In the genomic region with DNA sequence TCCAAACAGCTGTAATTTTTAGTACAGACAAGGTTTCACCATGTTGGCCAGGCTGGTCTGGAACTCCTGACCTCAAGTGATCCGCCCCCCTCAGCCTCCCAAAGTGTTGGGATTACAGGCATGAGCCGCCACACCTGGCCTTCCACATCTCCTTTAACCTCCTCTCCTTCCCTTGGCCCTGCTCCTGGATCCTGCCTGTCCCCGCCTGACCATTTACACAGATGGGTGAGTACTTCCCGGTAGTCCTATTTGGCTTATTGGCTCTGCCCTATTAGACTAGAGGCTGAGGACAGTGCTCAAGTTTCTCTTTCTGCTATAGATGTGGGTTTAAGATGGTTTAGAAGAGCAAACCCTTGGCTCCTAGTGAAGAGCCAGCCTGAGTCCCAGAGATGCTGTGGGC, we compare ENCODE assay signal across 39 cellular contexts. TPM values are rescaled to one million over a fixed set of nuclear protein-coding genes. Genes with fewer than 3 reads are reported as not detected.
DNase-seq lines count a peak whose midpoint lies in the region; ATAC-seq, FAIRE-seq and TF ChIP-seq lines count a peak whose summit lies in the region.
"Had no signal": no experiment of that assay in that cellular context is flagged by ENCODE, and none has a peak within 500 bp of the region (broad histone marks: within the 10 kb centered on the region; RNA-seq: fewer than 3 reads in every experiment).

No MANE protein-coding gene starts in this region.

- FAIRE-seq in astrocyte (lab: Jason Lieb, UNC) = no peak
- FAIRE-seq: A204.1, GM12892 had no signal

- H3K9ac ChIP-seq in astrocyte (ENCODE audit: low read length) = no peak overlapping the region
- H3K9ac ChIP-seq: KMS-11 had no signal

- no peaks in the 10 kb centered on the region for H4K20me1 ChIP-seq in astrocyte (ENCODE audit: insufficient read depth, low read length)

- peaks cover 88% of the 10 kb centered on the region for H3K36me3 Mint-ChIP-seq in activated CD4-positive, alpha-beta T cell treated with anti-CD3 and anti-CD28 coated beads, Interleukin-2, amount 10 ng/mL, durations not matched to agents 24 days and 14 days (ENCODE audit: low read depth)
- no peaks in the 10 kb centered on the region for H3K36me3 Mint-ChIP-seq in astrocyte (ENCODE audit: low read depth, unreplicated experiment)
- H3K36me3 Mint-ChIP-seq in stimulated activated effector memory CD8-positive, alpha-beta T cell treated with anti-CD3 and anti-CD28 coated beads, Interleukin-12 subunit alpha, Interleukin-12 subunit beta, amount 100 ng/mL, for 72 hours = peaks cover 100% of the 10 kb centered on the region

- peaks cover 46% of the 10 kb centered on the region for H3K4me1 Mint-ChIP-seq in activated CD4-positive, alpha-beta T cell treated with anti-CD3 and anti-CD28 coated beads, Interleukin-2, amount 10 ng/mL, durations not matched to agents 24 days and 14 days
- H3K4me1 Mint-ChIP-seq in astrocyte (ENCODE audit: low read depth, unreplicated experiment) = peaks cover 17% of the 10 kb centered on the region
- H3K4me1 Mint-ChIP-seq in stimulated activated effector memory CD8-positive, alpha-beta T cell treated with anti-CD3 and anti-CD28 coated beads, Interleukin-12 subunit alpha, Interleukin-12 subunit beta, amount 100 ng/mL, for 72 hours = peaks cover 63% of the 10 kb centered on the region

- H3K27ac ChIP-seq in astrocyte (ENCODE audit: low read depth, low read length) (no peak overlapping the region), vagina (no peak overlapping the region)
- H3K27ac ChIP-seq: ascending aorta, cardiac muscle cell, colonic mucosa, epithelial cell of prostate, KMS-11, SK-N-MC, suprapubic skin, upper lobe of left lung had no signal

- H3K4me1 ChIP-seq in astrocyte (ENCODE audit: insufficient read depth, low read length) = peaks cover 5% of the 10 kb centered on the region
- peaks cover 7% of the 10 kb centered on the region for H3K4me1 ChIP-seq in vagina
- H3K4me1 ChIP-seq: HAP-1 had no signal

- TF ChIP-seq POLR2A in vagina (IDR thresholded peaks at IDR 0.05) = no peak

- H3K27me3 ChIP-seq in astrocyte (ENCODE audit: insufficient read depth, low read length) (peaks cover 2% of the 10 kb centered on the region), vagina (no peaks in the 10 kb centered on the region)
- H3K27me3 ChIP-seq: ascending aorta, cardiac muscle cell, colonic mucosa, suprapubic skin, upper lobe of left lung had no signal

- H3K4me3 ChIP-seq in astrocyte (ENCODE audit: insufficient read depth, low read depth, low read length) (no peak overlapping the region), vagina (no peak overlapping the region)
- H3K4me3 ChIP-seq: ascending aorta, cardiac muscle cell, colonic mucosa, HAP-1, lung, SK-N-MC, suprapubic skin, upper lobe of left lung had no signal

- TF ChIP-seq CTCF in astrocyte (IDR thresholded peaks at IDR 0.05; ENCODE audit: insufficient read depth, low read depth, low read length) = no peak
- no peak for TF ChIP-seq CTCF in vagina (IDR thresholded peaks at IDR 0.05)

- no peaks in the 10 kb centered on the region for H3K79me2 ChIP-seq in astrocyte (ENCODE audit: insufficient read depth, low read length)

- no peaks in the 10 kb centered on the region for H3K9me3 ChIP-seq in astrocyte (ENCODE audit: insufficient read depth, low read depth, low read length)
- no peaks in the 10 kb centered on the region for H3K9me3 ChIP-seq in vagina
- H3K9me3 ChIP-seq: ascending aorta, colonic mucosa, HAP-1, suprapubic skin, upper lobe of left lung had no signal

- H2AFZ ChIP-seq in astrocyte (ENCODE audit: low read depth, low read length) = no peak overlapping the region

- ATAC-seq in stimulated activated effector memory CD8-positive, alpha-beta T cell treated with anti-CD3 and anti-CD28 coated beads, Interleukin-12 subunit alpha, Interleukin-12 subunit beta, amount 100 ng/mL, for 72 hours = no peak
- ATAC-seq: activated CD8-positive, alpha-beta memory T cell treated with anti-CD3 and anti-CD28 coated beads, Interleukin-2, amount 10 ng/mL, durations not matched to agents 7 days and 5 days; left cardiac atrium; natural killer cell; PC-3 had no signal

- no peaks in the 10 kb centered on the region for H3K9me3 Mint-ChIP-seq in activated CD4-positive, alpha-beta T cell treated with anti-CD3 and anti-CD28 coated beads, Interleukin-2, amount 10 ng/mL, durations not matched to agents 24 days and 14 days
- H3K9me3 Mint-ChIP-seq in astrocyte (ENCODE audit: unreplicated experiment) = peaks cover 3% of the 10 kb centered on the region
- H3K9me3 Mint-ChIP-seq in stimulated activated effector memory CD8-positive, alpha-beta T cell treated with anti-CD3 and anti-CD28 coated beads, Interleukin-12 subunit alpha, Interleukin-12 subunit beta, amount 100 ng/mL, for 72 hours = no peaks in the 10 kb centered on the region
- H3K9me3 Mint-ChIP-seq: natural killer cell had no signal

- peak overlapping the region; percentile 80 for H3K27ac Mint-ChIP-seq in activated CD4-positive, alpha-beta T cell treated with anti-CD3 and anti-CD28 coated beads, Interleukin-2, amount 10 ng/mL, durations not matched to agents 24 days and 14 days
- H3K27ac Mint-ChIP-seq in astrocyte (ENCODE audit: unreplicated experiment) = peak overlapping the region; percentile 34
- H3K27ac Mint-ChIP-seq in stimulated activated effector memory CD8-positive, alpha-beta T cell treated with anti-CD3 and anti-CD28 coated beads, Interleukin-12 subunit alpha, Interleukin-12 subunit beta, amount 100 ng/mL, for 72 hours = peak overlapping the region; percentile 89
- H3K27ac Mint-ChIP-seq: activated CD8-positive, alpha-beta memory T cell treated with anti-CD3 and anti-CD28 coated beads, Interleukin-2, amount 10 ng/mL, durations not matched to agents 7 days and 5 days; activated naive CD8-positive, alpha-beta T cell had no signal

- intact Hi-C loops in activated CD4-positive, alpha-beta T cell treated with anti-CD3 and anti-CD28 coated beads, Interleukin-2, amount 10 ng/mL, durations not matched to agents 24 days and 14 days (cut with micrococcal nuclease) = no loop called here
- intact Hi-C loops in vagina (cut with DNase I) = no loop called here

- no peak overlapping the region for H3K4me2 ChIP-seq in astrocyte (ENCODE audit: low read length)
- H3K4me2 ChIP-seq: KMS-11 had no signal

- H3K36me3 ChIP-seq in astrocyte (ENCODE audit: insufficient read depth, low read length) (no peaks in the 10 kb centered on the region), vagina (no peaks in the 10 kb centered on the region)
- H3K36me3 ChIP-seq: ascending aorta, cardiac muscle cell, colonic mucosa, HAP-1, suprapubic skin, upper lobe of left lung had no signal

- DNase-seq in activated CD4-positive, alpha-beta T cell treated with anti-CD3 and anti-CD28 coated beads, Interleukin-2, amount 10 ng/mL, durations not matched to agents 24 days and 14 days = no peak
- no peak for DNase-seq in activated CD4-positive, alpha-beta T cell treated with anti-CD3 and anti-CD28 coated beads, Interleukin-2, amount 50 U/mL, for 48 hours
- DNase-seq in NCI-H82 treated with DMSO at 0.1 percent for 48 hours (lab: John Stamatoyannopoulos, UW; ENCODE audit: unreplicated experiment) (peak; percentile 18), astrocyte (ENCODE audit: low read depth) (no peak), AML-193 (lab: John Stamatoyannopoulos, UW) (no peak), EL (no peak), vagina (ENCODE audit: extremely low spot score in 2 of 2) (no peak)
- no peak for DNase-seq in stimulated activated effector memory CD8-positive, alpha-beta T cell treated with anti-CD3 and anti-CD28 coated beads, Interleukin-12 subunit alpha, Interleukin-12 subunit beta, amount 100 ng/mL, for 72 hours (ENCODE audit: low spot score in 2 of 2)
- DNase-seq: activated CD4-positive, alpha-beta T cell treated with anti-CD3 and anti-CD28 coated beads for 4 hours; activated CD8-positive, alpha-beta memory T cell treated with anti-CD3 and anti-CD28 coated beads, Interleukin-2, amount 10 ng/mL, durations not matched to agents 7 days and 5 days; colonic mucosa; DMS153; effector CD8-positive, alpha-beta T cell; hippocampal formation; left cardiac atrium; natural killer cell; NCI-H1417; NCI-H2029 treated with DMSO at 0.1 percent for 48 hours; NCI-H524; NK-92 treated with Interleukin-12 subunit alpha and Interleukin-12 subunit beta, amount 100 ng/mL, for 24 hours; PC-3; stimulated activated CD4-positive, alpha-beta T cell treated with anti-CD3 and anti-CD28 coated beads, Interleukin-15, amount 100 ng/mL, for 24 hours; stimulated activated CD4-positive, alpha-beta T cell treated with anti-CD3 and anti-CD28 coated beads, Interleukin-4, amount 100 ng/mL, for 4 hours; upper lobe of left lung had no signal

- no peaks in the 10 kb centered on the region for H3K27me3 Mint-ChIP-seq in activated CD4-positive, alpha-beta T cell treated with anti-CD3 and anti-CD28 coated beads, Interleukin-2, amount 10 ng/mL, durations not matched to agents 24 days and 14 days
- H3K27me3 Mint-ChIP-seq in astrocyte (ENCODE audit: low read depth, unreplicated experiment) = peaks cover 7% of the 10 kb centered on the region
- H3K27me3 Mint-ChIP-seq: activated CD8-positive, alpha-beta memory T cell treated with anti-CD3 and anti-CD28 coated beads, Interleukin-2, amount 10 ng/mL, durations not matched to agents 7 days and 5 days; activated naive CD8-positive, alpha-beta T cell had no signal

- H3K4me3 Mint-ChIP-seq in activated CD4-positive, alpha-beta T cell treated with anti-CD3 and anti-CD28 coated beads, Interleukin-2, amount 10 ng/mL, durations not matched to agents 24 days and 14 days = no peak overlapping the region
- H3K4me3 Mint-ChIP-seq in astrocyte (ENCODE audit: unreplicated experiment) = no peak overlapping the region
- H3K4me3 Mint-ChIP-seq in stimulated activated effector memory CD8-positive, alpha-beta T cell treated with anti-CD3 and anti-CD28 coated beads, Interleukin-12 subunit alpha, Interleukin-12 subunit beta, amount 100 ng/mL, for 72 hours = no peak overlapping the region
- H3K4me3 Mint-ChIP-seq: activated CD8-positive, alpha-beta memory T cell treated with anti-CD3 and anti-CD28 coated beads, Interleukin-2, amount 10 ng/mL, durations not matched to agents 7 days and 5 days; activated naive CD8-positive, alpha-beta T cell; natural killer cell had no signal

RNA-seq across cellular contexts. Expression of gene PTPN7, which starts 7.1 kb away (rescaled TPM):
- 475 and 478 TPM in 2 replicates for total RNA-seq in activated CD4-positive, alpha-beta T cell treated with anti-CD3 and anti-CD28 coated beads, Interleukin-2, amount 10 ng/mL, durations not matched to agents 24 days and 14 days
- total RNA-seq in astrocyte = 0.58 and 0.75 TPM in 2 replicates
- 7.9 TPM for total RNA-seq in vagina
- total RNA-seq: ascending aorta, cardiac muscle cell, G401, osteocyte, PC-3, renal cortical epithelial cell had no signal

RNA-seq across cellular contexts. Expression of gene ARL8A, which starts 8.7 kb away (rescaled TPM):
- 51.9 and 57.4 TPM in 2 replicates for total RNA-seq in activated CD4-positive, alpha-beta T cell treated with anti-CD3 and anti-CD28 coated beads, Interleukin-2, amount 10 ng/mL, durations not matched to agents 24 days and 14 days
- total RNA-seq in astrocyte (72.9 and 83.0 TPM in 2 replicates), vagina (25.5 TPM)

RNA-seq across cellular contexts. Expression of gene GPR37L1, which starts 30.6 kb away (rescaled TPM):
- total RNA-seq in activated CD4-positive, alpha-beta T cell treated with anti-CD3 and anti-CD28 coated beads, Interleukin-2, amount 10 ng/mL, durations not matched to agents 24 days and 14 days = not detected in 2 replicates
- not detected in 2 replicates for total RNA-seq in astrocyte
- total RNA-seq in vagina = 0.25 TPM
- total RNA-seq: activated CD8-positive, alpha-beta memory T cell treated with anti-CD3 and anti-CD28 coated beads, Interleukin-2, amount 10 ng/mL, durations not matched to agents 7 days and 5 days; ascending aorta; cardiac muscle cell; G401; natural killer cell; osteocyte; suprapubic skin; T-helper 2 cell treated with Interferon-gamma antibody and Interleukin-4, amounts not matched to agents 100 ng/mL and 5 ng/mL, for 36 hours had no signal

RNA-seq across cellular contexts. Expression of gene LGR6, which starts 40.3 kb away (rescaled TPM):
- not detected in 2 replicates for total RNA-seq in activated CD4-positive, alpha-beta T cell treated with anti-CD3 and anti-CD28 coated beads, Interleukin-2, amount 10 ng/mL, durations not matched to agents 24 days and 14 days
- 0.27 and 0.48 TPM in 2 replicates for total RNA-seq in astrocyte
- 6.6 TPM for total RNA-seq in vagina
- total RNA-seq: cardiac muscle cell, G401 had no signal

Comparison
In these comparisons a context has a peak if more than half of its experiments do, and no peak if none do; other contexts are left out.
1. H3K27ac Mint-ChIP-seq: peak in every context shown above with its lines; median percentile 89 in stimulated activated effector memory CD8-positive, alpha-beta T cell treated with anti-CD3 and anti-CD28 coated beads, Interleukin-12 subunit alpha, Interleukin-12 subunit beta, amount 100 ng/mL, for 72 hours; 80 in activated CD4-positive, alpha-beta T cell treated with anti-CD3 and anti-CD28 coated beads, Interleukin-2, amount 10 ng/mL, durations not matched to agents 24 days and 14 days; 34 in astrocyte.
2. RNA of gene PTPN7, which starts 7.1 kb away (total RNA-seq): 475 to 478 TPM in activated CD4-positive, alpha-beta T cell treated with anti-CD3 and anti-CD28 coated beads, Interleukin-2, amount 10 ng/mL, durations not matched to agents 24 days and 14 days; 7.9 TPM in vagina (single experiment) and 0.58 to 0.75 TPM in astrocyte; every median in the first group is over 10 times any median in the second.